Comparison of ENCODE assay signal across 9 cellular contexts in genomic region chr7:31113660-31114059, GRCh38.
"Had no signal": no experiment of that assay in that cellular context is flagged by ENCODE, and none has a peak within 500 bp of the region (broad histone marks: within the 10 kb centered on the region; RNA-seq: fewer than 3 reads in every experiment).

No MANE protein-coding gene starts in this region.

- H3K4me3 ChIP-seq: GM23248, GM23338, HAP-1 had no signal

- H3K27ac ChIP-seq: GM23248 had no signal

- ATAC-seq: GM23338, HCT116 had no signal

- H3K9me3 ChIP-seq: HAP-1 had no signal

- H3K4me1 ChIP-seq: HAP-1 had no signal

- H3K4me3 Mint-ChIP-seq: GM23338, H9, HFFc6 had no signal

- H3K36me3 ChIP-seq: HAP-1 had no signal

- H3K9me3 Mint-ChIP-seq: GM23338, H9, HFFc6 had no signal

- DNase-seq: GM23248, GOT3, H7, H9, HCEC 1CT, HFFc6 had no signal

- H3K27ac Mint-ChIP-seq: GM23338, H9, HFFc6 had no signal
